ENCODE assay signal across 22 cellular contexts in the genomic region with DNA sequence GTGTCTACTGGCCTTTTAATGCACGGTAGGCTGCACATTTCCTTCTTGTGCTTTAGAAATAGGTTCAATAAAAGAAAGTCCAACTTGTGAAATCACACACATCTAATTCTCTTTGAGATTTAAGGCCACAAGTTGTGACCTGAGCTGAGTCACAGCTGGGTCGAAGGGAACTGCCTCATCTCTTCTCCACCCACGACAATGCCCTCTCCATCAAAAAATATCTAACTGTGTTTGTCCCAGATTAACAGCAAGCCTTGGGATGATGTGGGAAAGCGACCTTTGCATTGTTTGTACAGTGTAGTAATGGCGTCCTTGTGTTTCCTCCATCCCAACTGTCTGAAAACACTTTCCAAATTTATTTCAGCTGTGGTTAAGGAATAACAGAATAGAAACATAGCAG.
DNase-seq lines count a peak whose midpoint lies in the region; ATAC-seq and TF ChIP-seq lines count a peak whose summit lies in the region.
"Had no signal": no experiment of that assay in that cellular context is flagged by ENCODE, and none has a peak within 500 bp of the region (broad histone marks: within the 10 kb centered on the region; RNA-seq: fewer than 3 reads in every experiment).

No MANE protein-coding gene starts in this region.

- peaks cover 1% of the 10 kb centered on the region for H3K36me3 Mint-ChIP-seq in chondrocyte (ENCODE audit: low read depth)
- no peaks in the 10 kb centered on the region for H3K36me3 Mint-ChIP-seq in nephron progenitor cell (ENCODE audit: low read depth)
- H3K36me3 Mint-ChIP-seq: activated CD4-positive, alpha-beta memory T cell treated with anti-CD3 and anti-CD28 coated beads for 36 hours; activated naive CD8-positive, alpha-beta T cell; type B pancreatic cell; WTC11 had no signal

- no peak overlapping the region for H2AFZ ChIP-seq in osteoblast (ENCODE audit: low read length)

- H3K27me3 ChIP-seq in left ventricle myocardium inferior (ENCODE audit: low read depth) (no peaks in the 10 kb centered on the region), osteoblast (ENCODE audit: insufficient read depth, low read length) (no peaks in the 10 kb centered on the region)
- H3K27me3 ChIP-seq: heart right ventricle, left lung had no signal

- H3K9me3 Mint-ChIP-seq in chondrocyte (ENCODE audit: low read depth) (peaks cover 10% of the 10 kb centered on the region), nephron progenitor cell (peaks cover 25% of the 10 kb centered on the region)
- H3K9me3 Mint-ChIP-seq: activated CD4-positive, alpha-beta memory T cell treated with anti-CD3 and anti-CD28 coated beads for 36 hours; activated T-helper 2 cell treated with anti-CD3 and anti-CD28 coated beads, Interferon-gamma antibody, Interleukin-2, Interleukin-4, amounts not matched to agents 10 μg/mL and 5 μg/mL and 100 μg/mL, durations not matched to agents 14 hours and 24 hours and 36 hours; T-helper 2 cell treated with Interferon-gamma antibody and Interleukin-4, amounts not matched to agents 5 μg/mL and 100 μg/mL, for 36 hours; WTC11 had no signal

- ATAC-seq in left cardiac atrium, result no peak
- ATAC-seq: left lung, WTC11 had no signal

- H3K4me1 ChIP-seq in left ventricle myocardium inferior (no peaks in the 10 kb centered on the region), osteoblast (ENCODE audit: insufficient read depth, low read length) (peaks cover 21% of the 10 kb centered on the region)
- H3K4me1 ChIP-seq: heart right ventricle, left lung had no signal

- intact Hi-C loops in left ventricle myocardium inferior (cut with micrococcal nuclease) (no loop called here), left cardiac atrium (cut with DNase I) (no loop called here)

- H3K4me1 Mint-ChIP-seq in chondrocyte (ENCODE audit: low read depth) (peaks cover 35% of the 10 kb centered on the region), nephron progenitor cell (peaks cover 4% of the 10 kb centered on the region)

- TF ChIP-seq CTCF in left ventricle myocardium inferior (IDR thresholded peaks at IDR 0.05; ENCODE audit: borderline replicate concordance) (no peak), chondrocyte (IDR thresholded peaks at IDR 0.05) (no peak), osteoblast (IDR thresholded peaks at IDR 0.05; ENCODE audit: extremely low read depth, low read depth, low read length) (no peak), nephron progenitor cell (IDR thresholded peaks at IDR 0.05) (no peak), GM10266 (IDR thresholded peaks at IDR 0.05; ENCODE audit: control insufficient read depth, insufficient read depth, low read depth, missing control alignments) (no peak)

- no peak overlapping the region for H3K4me3 ChIP-seq in left ventricle myocardium inferior
- H3K4me3 ChIP-seq in osteoblast (ENCODE audit: insufficient read depth, low read length), result no peak overlapping the region
- H3K4me3 ChIP-seq: heart right ventricle, left lung had no signal

- no peaks in the 10 kb centered on the region for H4K20me1 ChIP-seq in osteoblast (ENCODE audit: insufficient read depth, low read length)

- peak overlapping the region; percentile 11 for H3K4me2 ChIP-seq in osteoblast (ENCODE audit: insufficient read depth, low read length)

- no peaks in the 10 kb centered on the region for H3K79me2 ChIP-seq in osteoblast (ENCODE audit: insufficient read depth, low read length)

- H3K27me3 Mint-ChIP-seq in chondrocyte (ENCODE audit: low read depth), result no peaks in the 10 kb centered on the region
- no peaks in the 10 kb centered on the region for H3K27me3 Mint-ChIP-seq in nephron progenitor cell (ENCODE audit: low read depth, poor library complexity)
- H3K27me3 Mint-ChIP-seq: activated CD4-positive, alpha-beta memory T cell treated with anti-CD3 and anti-CD28 coated beads for 36 hours; activated naive CD8-positive, alpha-beta T cell; type B pancreatic cell had no signal

- H3K27ac ChIP-seq in left ventricle myocardium inferior (replicated peaks) (peak overlapping the region; percentile 3), osteoblast (ENCODE audit: low read depth, low read length) (peak overlapping the region; percentile 71)
- H3K27ac ChIP-seq: left lung had no signal

- DNase-seq in left ventricle myocardium inferior (no peak), left cardiac atrium (no peak), chondrocyte (ENCODE audit: low spot score) (no peak), osteoblast (ENCODE audit: insufficient read length, low spot score, missing footprints) (no peak), nephron progenitor cell (no peak), NCI-H146 treated with DMSO at 0.1 percent for 48 hours (lab: John Stamatoyannopoulos, UW; ENCODE audit: unreplicated experiment) (no peak), GM10266 (ENCODE audit: extremely low spot score) (no peak), NCI-H446 treated with DMSO at 0.1 percent for 48 hours (lab: John Stamatoyannopoulos, UW) (no peak)
- DNase-seq: activated CD4-positive, alpha-beta memory T cell treated with anti-CD3 and anti-CD28 coated beads for 36 hours; COR-L47; DND-41; H7; heart right ventricle; left lung; midbrain; NCI-H774; posterior cingulate gyrus had no signal

- H3K9me3 ChIP-seq in left ventricle myocardium inferior (replicated peaks), result no peaks in the 10 kb centered on the region
- no peaks in the 10 kb centered on the region for H3K9me3 ChIP-seq in osteoblast (ENCODE audit: low read depth, low read length)
- H3K9me3 ChIP-seq: heart right ventricle, left lung had no signal

- no peak overlapping the region for H3K4me3 Mint-ChIP-seq in chondrocyte (ENCODE audit: unreplicated experiment)
- no peak overlapping the region for H3K4me3 Mint-ChIP-seq in nephron progenitor cell
- H3K4me3 Mint-ChIP-seq: activated CD4-positive, alpha-beta memory T cell treated with anti-CD3 and anti-CD28 coated beads for 36 hours; activated naive CD8-positive, alpha-beta T cell; T-helper 2 cell treated with Interferon-gamma antibody and Interleukin-4, amounts not matched to agents 5 μg/mL and 100 μg/mL, for 36 hours; type B pancreatic cell; WTC11 had no signal

- H3K27ac Mint-ChIP-seq in chondrocyte (ENCODE audit: unreplicated experiment) (peak overlapping the region; percentile 25), nephron progenitor cell (no peak overlapping the region)
- H3K27ac Mint-ChIP-seq: activated CD4-positive, alpha-beta memory T cell treated with anti-CD3 and anti-CD28 coated beads for 36 hours; activated naive CD8-positive, alpha-beta T cell; activated T-helper 2 cell treated with anti-CD3 and anti-CD28 coated beads, Interferon-gamma antibody, Interleukin-2, Interleukin-4, amounts not matched to agents 10 μg/mL and 5 μg/mL and 100 μg/mL, durations not matched to agents 14 hours and 24 hours and 36 hours; T-helper 2 cell treated with Interferon-gamma antibody and Interleukin-4, amounts not matched to agents 5 μg/mL and 100 μg/mL, for 36 hours; type B pancreatic cell; WTC11 had no signal

- H3K36me3 ChIP-seq in left ventricle myocardium inferior, result no peaks in the 10 kb centered on the region
- H3K36me3 ChIP-seq in osteoblast (ENCODE audit: insufficient read depth, low read length), result no peaks in the 10 kb centered on the region
- H3K36me3 ChIP-seq: heart right ventricle, left lung had no signal
